In genomic region chr3:155664922-155665695, GRCh38 we compare ENCODE assay signal across 8 cellular contexts.
DNase-seq lines count a peak whose midpoint lies in the region; ATAC-seq and TF ChIP-seq lines count a peak whose summit lies in the region.

No MANE protein-coding gene starts in this region.

- no peak overlapping the region for H3K27ac ChIP-seq in ACC112 (ENCODE audit: low read depth, low read length)

- no peaks in the 10 kb centered on the region for H3K36me3 Mint-ChIP-seq in brain
- no peaks in the 10 kb centered on the region for H3K36me3 Mint-ChIP-seq in activated naive CD8-positive, alpha-beta T cell treated with anti-CD3 and anti-CD28 coated beads, Interleukin-2, amount 50 U/mL, for 24 hours (ENCODE audit: low read depth)

- peaks cover 9% of the 10 kb centered on the region for H3K4me1 ChIP-seq in ACC112 (ENCODE audit: control insufficient read depth, insufficient read depth, low read length, unreplicated experiment)

- H3K4me3 ChIP-seq in ACC112 (ENCODE audit: low read depth, low read length) (no peak overlapping the region), lower leg skin (ENCODE audit: low read depth, poor library complexity, severe bottlenecking) (no peak overlapping the region)

- intact Hi-C loops in lower leg skin (cut with DNase I; ENCODE audit: low total_unique reads), result no loop called here

- no peaks in the 10 kb centered on the region for H3K27me3 Mint-ChIP-seq in brain
- no peaks in the 10 kb centered on the region for H3K27me3 Mint-ChIP-seq in activated naive CD8-positive, alpha-beta T cell treated with anti-CD3 and anti-CD28 coated beads, Interleukin-2, amount 50 U/mL, for 24 hours

- TF ChIP-seq POLR2A in lower leg skin (IDR thresholded peaks at IDR 0.05), result no peak

- 33 to 42% methylated on average over 4 of the region's 4 CpGs for WGBS in lower leg skin, 2 donors

- H3K4me1 Mint-ChIP-seq in brain, result peaks cover 38% of the 10 kb centered on the region
- no peaks in the 10 kb centered on the region for H3K4me1 Mint-ChIP-seq in activated naive CD8-positive, alpha-beta T cell treated with anti-CD3 and anti-CD28 coated beads, Interleukin-2, amount 50 U/mL, for 24 hours

- DNase-seq in LHCN-M2 (ENCODE audit: low read depth) (peak; percentile 76), lower leg skin (ENCODE audit: low spot score in 2 of 2) (peak; percentile 84 to 90), D341Med (ENCODE audit: low spot score) (no peak)
- DNase-seq in activated naive CD8-positive, alpha-beta T cell treated with anti-CD3 and anti-CD28 coated beads, Interleukin-2, amount 50 U/mL, for 24 hours, result no peak
- no peak for DNase-seq in activated CD4-positive, alpha-beta T cell treated with anti-CD3 and anti-CD28 coated beads, Interleukin-2, amount 50 U/mL, for 1 hour

- peak overlapping the region in 3 of 5 experiments; percentile 1 to 54 (median 41) for H3K27ac Mint-ChIP-seq in brain
- H3K27ac Mint-ChIP-seq in activated naive CD8-positive, alpha-beta T cell treated with anti-CD3 and anti-CD28 coated beads, Interleukin-2, amount 50 U/mL, for 24 hours, result no peak overlapping the region

- no peaks in the 10 kb centered on the region for H3K36me3 ChIP-seq in ACC112 (ENCODE audit: insufficient read depth, low read length)

- H2AFZ ChIP-seq in ACC112 (ENCODE audit: low read length, unreplicated experiment), result peak overlapping the region; percentile 22

- no peak for TF ChIP-seq CTCF in brain (conservative IDR thresholded peaks at IDR 0.05)
- no peak for TF ChIP-seq CTCF in lower leg skin (IDR thresholded peaks at IDR 0.05)

- no peaks in the 10 kb centered on the region for H3K27me3 ChIP-seq in ACC112 (ENCODE audit: insufficient read depth, low read length)

- peak overlapping the region in 1 of 5 experiments; percentile 0 for H3K4me3 Mint-ChIP-seq in brain
- no peak overlapping the region for H3K4me3 Mint-ChIP-seq in activated naive CD8-positive, alpha-beta T cell treated with anti-CD3 and anti-CD28 coated beads, Interleukin-2, amount 50 U/mL, for 24 hours

- H3K79me2 ChIP-seq in ACC112 (ENCODE audit: control insufficient read depth, insufficient read depth, low read length, unreplicated experiment), result no peaks in the 10 kb centered on the region

- ATAC-seq in HG02938 (IDR thresholded peaks at IDR 0.05; ENCODE audit: unreplicated experiment), result no peak
- ATAC-seq in activated naive CD8-positive, alpha-beta T cell treated with anti-CD3 and anti-CD28 coated beads, Interleukin-2, amount 50 U/mL, for 24 hours, result no peak

- H3K9me3 Mint-ChIP-seq in brain, result no peaks in the 10 kb centered on the region
- H3K9me3 Mint-ChIP-seq in activated naive CD8-positive, alpha-beta T cell treated with anti-CD3 and anti-CD28 coated beads, Interleukin-2, amount 50 U/mL, for 24 hours, result no peaks in the 10 kb centered on the region

Comparison
In these comparisons a context has a peak if more than half of its experiments do, and no peak if none do; other contexts are left out.
1. DNase-seq: peak in LHCN-M2 (single experiment) and lower leg skin (2 of 2); none in activated naive CD8-positive, alpha-beta T cell treated with anti-CD3 and anti-CD28 coated beads, Interleukin-2, amount 50 U/mL, for 24 hours (single experiment), activated CD4-positive, alpha-beta T cell treated with anti-CD3 and anti-CD28 coated beads, Interleukin-2, amount 50 U/mL, for 1 hour (single experiment) and D341Med (single experiment).